25 cellular contexts compared by ENCODE assay signal in genomic region chr22:44231229-44231628, GRCh38.
"Had no signal": no experiment of that assay in that cellular context is flagged by ENCODE, and none has a peak within 500 bp of the region (broad histone marks: within the 10 kb centered on the region; RNA-seq: fewer than 3 reads in every experiment).

No MANE protein-coding gene starts in this region.

- H3K9me3 ChIP-seq: colonic mucosa had no signal

- H3K4me3 ChIP-seq: colonic mucosa, SK-N-MC had no signal

- DNase-seq: activated CD4-positive, alpha-beta memory T cell treated with anti-CD3 and anti-CD28 coated beads, Interleukin-2, amount 10 ng/mL, durations not matched to agents 7 days and 5 days; activated CD4-positive, alpha-beta T cell treated with anti-CD3 and anti-CD28 coated beads for 36 hours; activated CD4-positive, alpha-beta T cell treated with anti-CD3 and anti-CD28 coated beads, Interleukin-2, amount 50 U/mL, for 1 hour; activated CD8-positive, alpha-beta memory T cell treated with anti-CD3 and anti-CD28 coated beads, Interleukin-2, amount 50 U/mL, for 4 hours; activated gamma-delta T cell treated with Interleukin-2 at 50 U/mL for 16 hours; activated naive CD4-positive, alpha-beta T cell treated with anti-CD3 and anti-CD28 coated beads, Interleukin-2, amount 10 ng/mL, durations not matched to agents 7 days and 5 days; activated naive CD8-positive, alpha-beta T cell treated with anti-CD3 and anti-CD28 coated beads for 36 hours; activated T-cell treated with anti-CD3 and anti-CD28 coated beads, Interleukin-2, amount 50 U/mL, for 72 hours; anterior cingulate cortex; caudate nucleus; colonic mucosa; NCI-H1092 treated with DMSO at 0.1 percent for 48 hours; NCI-H1417 treated with DMSO at 0.1 percent for 48 hours; NCI-H1694; NCI-H2029; NCI-H345; NCI-H510A; NCI-H526 treated with DMSO at 0.1 percent for 48 hours; NCI-H82; OCI-M1; RPMI8226 had no signal

- H3K36me3 ChIP-seq: colonic mucosa had no signal

- H3K27me3 ChIP-seq: colonic mucosa had no signal

- H3K4me1 ChIP-seq: colonic mucosa had no signal

- H3K27ac ChIP-seq: colonic mucosa, SK-N-MC, VCaP had no signal

- ATAC-seq: activated CD4-positive, alpha-beta T cell treated with anti-CD3 and anti-CD28 coated beads for 36 hours; activated T-cell treated with anti-CD3 and anti-CD28 coated beads, Interleukin-2, amount 50 U/mL, for 72 hours; Panc1; Right ventricle myocardium inferior had no signal
